ENCODE assay signal across 14 cellular contexts in genomic region chr3:174191380-174191779, GRCh38.
DNase-seq lines count a peak whose midpoint lies in the region; ATAC-seq and TF ChIP-seq lines count a peak whose summit lies in the region.
"Had no signal": no experiment of that assay in that cellular context is flagged by ENCODE, and none has a peak within 500 bp of the region (broad histone marks: within the 10 kb centered on the region; RNA-seq: fewer than 3 reads in every experiment).

No MANE protein-coding gene starts in this region.

- no peaks in the 10 kb centered on the region for H3K9me2 ChIP-seq in OCI-LY7 (ENCODE audit: insufficient read depth, low read length)

- no peak overlapping the region for H2AFZ ChIP-seq in OCI-LY7 (ENCODE audit: low read length)

- H3K27ac ChIP-seq in stomach smooth muscle (ENCODE audit: low read length) (no peak overlapping the region), OCI-LY7 (ENCODE audit: low read depth, low read length, poor library complexity, severe bottlenecking) (no peak overlapping the region), Peyer's patch (no peak overlapping the region)
- H3K27ac ChIP-seq: gastroesophageal sphincter had no signal

- H4K20me1 ChIP-seq in OCI-LY7 (ENCODE audit: insufficient read depth, low read length) = no peaks in the 10 kb centered on the region

- H3K79me2 ChIP-seq in OCI-LY7 (ENCODE audit: insufficient read depth, low read depth, low read length) = no peaks in the 10 kb centered on the region

- ATAC-seq in left ventricle myocardium superior (peak; percentile 73), Right ventricle myocardium inferior (no peak), HG02852 (IDR thresholded peaks at IDR 0.05; ENCODE audit: unreplicated experiment) (peak; percentile 84)
- ATAC-seq: gastroesophageal sphincter, SK-N-SH treated with all-trans-retinoic acid at 6 μM for 48 hours had no signal

- no peak for TF ChIP-seq CTCF in OCI-LY7 (conservative IDR thresholded peaks at IDR 0.05; ENCODE audit: low read length)
- TF ChIP-seq CTCF in Peyer's patch (IDR thresholded peaks at IDR 0.05) = no peak

- H3K36me3 ChIP-seq in stomach smooth muscle (ENCODE audit: control insufficient read depth in 2 of 2, insufficient read depth in 2 of 2, low read length in 2 of 2) (no peaks in the 10 kb centered on the region), OCI-LY7 (ENCODE audit: insufficient read depth, low read length) (no peaks in the 10 kb centered on the region), Peyer's patch (no peaks in the 10 kb centered on the region)
- H3K36me3 ChIP-seq: gastroesophageal sphincter had no signal

- H3K4me1 ChIP-seq in stomach smooth muscle (ENCODE audit: control insufficient read depth, insufficient read depth, low read length) = no peaks in the 10 kb centered on the region
- H3K4me1 ChIP-seq in OCI-LY7 (ENCODE audit: insufficient read depth, low read length, poor library complexity, severe bottlenecking) = no peaks in the 10 kb centered on the region
- H3K4me1 ChIP-seq in Peyer's patch = no peaks in the 10 kb centered on the region

- intact Hi-C loops in left ventricle myocardium superior (cut with micrococcal nuclease) (no loop called here), Right ventricle myocardium inferior (cut with DNase I) (no loop called here), OCI-LY7 (cut with micrococcal nuclease; ENCODE audit: unreplicated experiment) (no loop called here)

- no TSS peak for BruUV-seq in OCI-LY7 (replicated peaks; lab: Mats Ljungman, UMichigan)

- H3K4me3 ChIP-seq in stomach smooth muscle (ENCODE audit: low read length in 2 of 2) (peak overlapping the region; percentile 23 to 54), OCI-LY7 (ENCODE audit: low read depth, low read length, poor library complexity, severe bottlenecking) (no peak overlapping the region), Peyer's patch (no peak overlapping the region)
- H3K4me3 ChIP-seq: gastroesophageal sphincter had no signal

- H3K9me3 ChIP-seq in stomach smooth muscle (ENCODE audit: control insufficient read depth in 2 of 2, low read length in 2 of 2) (no peaks in the 10 kb centered on the region), OCI-LY7 (ENCODE audit: low read length) (no peaks in the 10 kb centered on the region), Peyer's patch (no peaks in the 10 kb centered on the region)
- H3K9me3 ChIP-seq: gastroesophageal sphincter had no signal

- no peak overlapping the region for H3K9ac ChIP-seq in stomach smooth muscle (ENCODE audit: low read length in 2 of 2)

- CTCF ChIA-PET in OCI-LY7 (lab: Charles Lee; ENCODE audit: unreplicated experiment) = no interaction called here

- DNase-seq in left ventricle myocardium superior = no peak
- no peak for DNase-seq in Right ventricle myocardium inferior (ENCODE audit: missing footprints)
- peak; percentile 19 for DNase-seq in OCI-M1 (lab: John Stamatoyannopoulos, UW)
- no peak for DNase-seq in OCI-LY7 (ENCODE audit: low spot score)
- no peak for DNase-seq in NCI-H446 treated with DMSO at 0.1 percent for 48 hours (lab: John Stamatoyannopoulos, UW)
- DNase-seq in Peyer's patch = no peak
- DNase-seq: effector CD8-positive, alpha-beta T cell; NCI-H1694; retina; stimulated activated CD4-positive, alpha-beta T cell treated with anti-CD3 and anti-CD28 coated beads, Interleukin-4, amount 100 ng/mL, for 24 hours had no signal

- TF ChIP-seq POLR2A in Peyer's patch (IDR thresholded peaks at IDR 0.05) = no peak

- no peak overlapping the region for H3K4me2 ChIP-seq in OCI-LY7 (ENCODE audit: low read length)

- POLR2A ChIA-PET in OCI-LY7 (lab: Charles Lee) = no interaction called here

- H3K27me3 ChIP-seq in stomach smooth muscle (ENCODE audit: control insufficient read depth in 1 of 2, insufficient read depth in 2 of 2, low read length in 2 of 2) = no peaks in the 10 kb centered on the region
- no peaks in the 10 kb centered on the region for H3K27me3 ChIP-seq in Peyer's patch
- H3K27me3 ChIP-seq: gastroesophageal sphincter had no signal

Comparison
In these comparisons a context has a peak if more than half of its experiments do, and no peak if none do; other contexts are left out.
1. H3K4me3 ChIP-seq: peak in stomach smooth muscle (2 of 2); none in OCI-LY7 (single experiment) and Peyer's patch (0 of 4).